In the genomic region with DNA sequence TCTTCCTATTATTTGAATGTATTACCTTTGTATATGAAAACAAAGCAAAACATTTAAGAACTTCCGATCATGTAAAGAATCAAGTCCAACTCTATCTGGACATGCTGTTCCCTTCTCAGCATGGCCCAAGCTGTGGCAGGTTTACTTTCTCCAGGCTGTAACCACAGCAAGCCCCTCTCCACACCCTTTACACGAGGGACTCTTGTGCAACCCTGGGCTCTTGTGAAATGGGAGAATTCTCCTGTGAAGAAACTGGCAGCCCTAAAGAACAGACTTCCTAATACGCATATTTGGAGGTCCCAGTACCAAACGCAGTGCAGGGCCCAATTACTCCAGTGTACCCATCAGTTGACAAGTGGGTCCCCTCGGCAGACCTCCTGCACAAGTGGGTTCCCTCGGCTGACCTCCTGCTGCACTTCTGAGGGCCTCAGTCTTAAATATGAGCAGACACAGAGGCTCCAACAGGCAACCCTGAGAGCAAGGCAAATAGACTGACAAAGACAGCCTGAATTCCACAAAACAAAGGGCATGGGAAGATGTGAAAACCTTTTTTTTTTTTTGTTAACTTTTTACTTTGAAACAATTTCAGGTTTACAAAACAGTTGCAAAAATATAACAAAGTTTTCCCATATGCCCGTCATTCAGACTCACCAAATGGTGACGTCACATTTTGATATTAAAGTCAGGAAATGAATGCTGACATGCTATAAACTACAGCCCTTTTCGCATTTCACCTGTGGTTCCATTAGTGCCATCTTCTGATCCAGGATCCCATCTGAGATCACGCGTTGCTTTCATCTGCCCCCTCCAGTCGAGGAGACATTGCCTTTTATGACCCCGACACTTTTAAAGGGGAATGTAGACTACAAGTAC, we compare ENCODE assay signal across 1 cellular context.
TF ChIP-seq lines count a peak whose summit lies in the region.

No MANE protein-coding gene starts in this region.

TF ChIP-seq in H1, 55 proteins besides CTCF, POLR2A, EP300 and RAD21:
- TF ChIP-seq SAP30 (IDR thresholded peaks at IDR 0.05; ENCODE audit: insufficient read depth, insufficient replicate concordance, low read length) (no peak), SRF (IDR thresholded peaks at IDR 0.05; ENCODE audit: low read depth, low read length) (no peak), HDAC6 (IDR thresholded peaks at IDR 0.05; ENCODE audit: low read depth, low read length) (no peak)
- TF ChIP-seq, protein P1, sequence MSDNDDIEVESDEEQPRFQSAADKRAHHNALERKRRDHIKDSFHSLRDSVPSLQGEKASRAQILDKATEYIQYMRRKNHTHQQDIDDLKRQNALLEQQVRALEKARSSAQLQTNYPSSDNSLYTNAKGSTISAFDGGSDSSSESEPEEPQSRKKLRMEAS (IDR thresholded peaks at IDR 0.05), result no peak
